ENCODE assay signal across 27 cellular contexts in genomic region chr16:86110726-86111125, GRCh38.
"Had no signal": no experiment of that assay in that cellular context is flagged by ENCODE, and none has a peak within 500 bp of the region (broad histone marks: within the 10 kb centered on the region; RNA-seq: fewer than 3 reads in every experiment).

No MANE protein-coding gene starts in this region.

- H3K4me3 ChIP-seq: adrenal gland, body of pancreas, esophagus squamous epithelium had no signal

- H3K27me3 ChIP-seq: body of pancreas, esophagus squamous epithelium had no signal

- H3K27ac ChIP-seq: adrenal gland, body of pancreas, epithelial cell of prostate, VCaP had no signal

- H3K4me1 ChIP-seq: adrenal gland, body of pancreas, esophagus squamous epithelium had no signal

- H3K9me3 ChIP-seq: adrenal gland, body of pancreas, esophagus squamous epithelium had no signal

- H3K36me3 ChIP-seq: adrenal gland, esophagus squamous epithelium had no signal

- FAIRE-seq: colon, endometrium, endothelial cell of umbilical vein, frontal cortex had no signal

- ATAC-seq: activated naive CD8-positive, alpha-beta T cell treated with anti-CD3 and anti-CD28 coated beads, Interleukin-2, amount 50 U/mL, for 24 hours; activated T-cell treated with anti-CD3 and anti-CD28 coated beads, Interleukin-2, amount 50 U/mL, for 72 hours; body of pancreas; WTC11 had no signal

- DNase-seq: activated CD4-positive, alpha-beta memory T cell treated with anti-CD3 and anti-CD28 coated beads, Interleukin-2, amount 10 ng/mL, durations not matched to agents 7 days and 5 days; activated CD4-positive, alpha-beta T cell treated with anti-CD3 and anti-CD28 coated beads for 1 hour; activated CD4-positive, alpha-beta T cell treated with anti-CD3 and anti-CD28 coated beads for 4 hours; activated CD4-positive, alpha-beta T cell treated with anti-CD3 and anti-CD28 coated beads, Interleukin-2, amount 10 ng/mL, durations not matched to agents 7 days and 5 days; activated CD4-positive, alpha-beta T cell treated with anti-CD3 and anti-CD28 coated beads, Interleukin-2, amount 50 U/mL, for 4 hours; activated CD8-positive, alpha-beta memory T cell treated with anti-CD3 and anti-CD28 coated beads, Interleukin-2, amount 50 U/mL, for 48 hours; activated naive CD4-positive, alpha-beta T cell treated with anti-CD3 and anti-CD28 coated beads for 36 hours; activated naive CD8-positive, alpha-beta T cell treated with anti-CD3 and anti-CD28 coated beads for 36 hours; activated naive CD8-positive, alpha-beta T cell treated with anti-CD3 and anti-CD28 coated beads, Interleukin-2, amount 50 U/mL, for 24 hours; activated T-cell treated with anti-CD3 and anti-CD28 coated beads for 4 hours; activated T-cell treated with anti-CD3 and anti-CD28 coated beads, Interleukin-2, amount 50 U/mL, for 24 hours; activated T-cell treated with anti-CD3 and anti-CD28 coated beads, Interleukin-2, amount 50 U/mL, for 72 hours; adrenal gland; amygdala; aorta; body of pancreas; caudate nucleus; effector CD8-positive, alpha-beta T cell; esophagus squamous epithelium; T-helper 2 cell had no signal
